Comparison of ENCODE assay signal across 14 cellular contexts in genomic region chr13:111129465-111130110, GRCh38. TPM values are rescaled to one million over a fixed set of nuclear protein-coding genes. Genes with fewer than 3 reads are reported as not detected.
DNase-seq lines count a peak whose midpoint lies in the region; ATAC-seq and TF ChIP-seq lines count a peak whose summit lies in the region.
"Had no signal": no experiment of that assay in that cellular context is flagged by ENCODE, and none has a peak within 500 bp of the region (broad histone marks: within the 10 kb centered on the region; RNA-seq: fewer than 3 reads in every experiment).

No MANE protein-coding gene starts in this region.

- H3K4me2 ChIP-seq in MM.1S (ENCODE audit: low read depth, low read length): peak overlapping the region; percentile 5; the same call in 1 of the 2 replicates

- no peak overlapping the region for H3K4me3 ChIP-seq in GM12865 (ENCODE audit: low read depth, low read length)
- no peak overlapping the region for H3K4me3 ChIP-seq in MM.1S (ENCODE audit: low read length)
- no peak overlapping the region for H3K4me3 ChIP-seq in tibial artery
- H3K4me3 ChIP-seq: gastrocnemius medialis, skin epidermis had no signal

- H3K79me2 ChIP-seq in MM.1S (ENCODE audit: low read length): no peaks in the 10 kb centered on the region

- no peaks in the 10 kb centered on the region for H3K9me2 ChIP-seq in MM.1S (replicated peaks; ENCODE audit: insufficient read depth, low read length)

- H3K27me3 Mint-ChIP-seq in activated naive CD8-positive, alpha-beta T cell treated with anti-CD3 and anti-CD28 coated beads for 36 hours: peaks cover 5% of the 10 kb centered on the region

- no peak overlapping the region for H3K4me3 Mint-ChIP-seq in activated naive CD8-positive, alpha-beta T cell treated with anti-CD3 and anti-CD28 coated beads for 36 hours

- H3K27me3 ChIP-seq in MM.1S (replicated peaks; ENCODE audit: insufficient read depth, low read length): no peaks in the 10 kb centered on the region
- no peaks in the 10 kb centered on the region for H3K27me3 ChIP-seq in tibial artery
- H3K27me3 ChIP-seq: gastrocnemius medialis had no signal

- no peak for TF ChIP-seq CTCF in GM12865 (IDR thresholded peaks at IDR 0.05; ENCODE audit: insufficient read depth, low read depth, low read length, missing control alignments)
- no peak for TF ChIP-seq CTCF in MM.1S (IDR thresholded peaks at IDR 0.05; ENCODE audit: low read length)
- TF ChIP-seq CTCF in tibial artery (IDR thresholded peaks at IDR 0.05): no peak

- no peak overlapping the region for H2AFZ ChIP-seq in MM.1S (ENCODE audit: low read length)

- H3K27ac Mint-ChIP-seq in activated naive CD8-positive, alpha-beta T cell treated with anti-CD3 and anti-CD28 coated beads for 36 hours: no peak overlapping the region

- intact Hi-C loops in tibial artery (cut with DNase I; ENCODE audit: low total_unique reads): no loop called here

- H3K9me3 ChIP-seq in MM.1S (replicated peaks; ENCODE audit: insufficient read depth, low read length): no peaks in the 10 kb centered on the region
- no peaks in the 10 kb centered on the region for H3K9me3 ChIP-seq in tibial artery
- H3K9me3 ChIP-seq: gastrocnemius medialis had no signal

- H3K4me1 ChIP-seq in MM.1S (ENCODE audit: low read length) (no peaks in the 10 kb centered on the region), tibial artery (peaks cover 0 to 22% (median under 1%) of the 10 kb centered on the region in 4 donors)

- H4K20me1 ChIP-seq in MM.1S (ENCODE audit: insufficient read depth, low read length): no peaks in the 10 kb centered on the region

- H3K27ac ChIP-seq in MM.1S (ENCODE audit: low read length): no peak overlapping the region
- H3K27ac ChIP-seq in tibial artery: no peak overlapping the region
- H3K27ac ChIP-seq: gastrocnemius medialis, skin epidermis had no signal

- no peaks in the 10 kb centered on the region for H3K36me3 Mint-ChIP-seq in activated naive CD8-positive, alpha-beta T cell treated with anti-CD3 and anti-CD28 coated beads for 36 hours

- peak; percentile 97 for ATAC-seq in GM19452 (IDR thresholded peaks at IDR 0.05; ENCODE audit: unreplicated experiment)
- ATAC-seq in HG02938 (IDR thresholded peaks at IDR 0.05; ENCODE audit: unreplicated experiment): peak; percentile 98
- ATAC-seq: gastrocnemius medialis had no signal

- H3K36me3 ChIP-seq in MM.1S (replicated peaks; ENCODE audit: insufficient read depth, low read length) (no peaks in the 10 kb centered on the region), tibial artery (no peaks in the 10 kb centered on the region)
- H3K36me3 ChIP-seq: gastrocnemius medialis had no signal

- no peaks in the 10 kb centered on the region for H3F3A ChIP-seq in MM.1S (ENCODE audit: insufficient read depth, low read length)

- DNase-seq in GM12865 (ENCODE audit: low read depth) (peak; percentile 68), MM.1S (no peak), DMS53 treated with DMSO at 0.1 percent for 48 hours (lab: John Stamatoyannopoulos, UW; ENCODE audit: unreplicated experiment) (no peak), tibial artery (no peak)
- no peak for DNase-seq in activated naive CD8-positive, alpha-beta T cell treated with anti-CD3 and anti-CD28 coated beads for 36 hours
- DNase-seq in activated CD4-positive, CD25-positive, alpha-beta regulatory T cell (lab: John Stamatoyannopoulos, UW): no peak
- DNase-seq: cerebellar nuclear complex; gastrocnemius medialis; NCI-H2171 treated with DMSO at 0.1 percent for 48 hours; stimulated activated naive CD4-positive, alpha-beta T cell treated with Interleukin-2 at 50 U/mL for 16 hours; T-helper 1 cell had no signal

- H3K4me1 Mint-ChIP-seq in activated naive CD8-positive, alpha-beta T cell treated with anti-CD3 and anti-CD28 coated beads for 36 hours: no peaks in the 10 kb centered on the region

- no peak overlapping the region for H3K9ac ChIP-seq in MM.1S (ENCODE audit: low read length)

- no peaks in the 10 kb centered on the region for H3K9me3 Mint-ChIP-seq in activated naive CD8-positive, alpha-beta T cell treated with anti-CD3 and anti-CD28 coated beads for 36 hours

RNA-seq across cellular contexts. Expression of gene ARHGEF7, which starts 14.5 kb away (rescaled TPM):
- total RNA-seq in activated naive CD8-positive, alpha-beta T cell treated with anti-CD3 and anti-CD28 coated beads for 36 hours: 10 to 100 TPM; 46.5 to 46.7 TPM
